In the genomic region with DNA sequence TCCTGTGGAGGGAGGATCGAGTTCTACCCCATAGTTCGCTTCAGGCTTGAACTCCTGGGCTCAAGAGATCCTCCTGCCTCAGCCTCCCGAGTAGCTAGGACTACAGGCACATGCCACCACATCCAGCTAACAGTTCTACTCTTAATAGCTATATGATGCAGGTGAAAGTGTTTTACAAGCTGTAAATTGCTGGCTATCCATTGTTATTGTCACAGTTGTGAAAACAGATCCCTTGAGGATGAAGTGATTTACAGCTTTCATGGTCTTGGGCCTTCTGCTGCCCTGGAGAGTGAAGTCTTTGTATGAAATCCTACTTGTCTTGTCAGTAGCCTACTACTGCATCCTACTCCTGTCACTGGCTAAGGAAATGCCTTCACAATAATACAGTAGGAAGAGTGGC, we compare ENCODE assay signal across 25 cellular contexts. TPM values are rescaled to one million over a fixed set of nuclear protein-coding genes. Genes with fewer than 3 reads are reported as not detected.
DNase-seq lines count a peak whose midpoint lies in the region; ATAC-seq and TF ChIP-seq lines count a peak whose summit lies in the region.
"Had no signal": no experiment of that assay in that cellular context is flagged by ENCODE, and none has a peak within 500 bp of the region (broad histone marks: within the 10 kb centered on the region; RNA-seq: fewer than 3 reads in every experiment).

No MANE protein-coding gene starts in this region.

- H3K9me3 Mint-ChIP-seq in activated T-cell treated with anti-CD3 and anti-CD28 coated beads, Interleukin-2, amount 50 U/mL, for 72 hours, result no peaks in the 10 kb centered on the region
- H3K9me3 Mint-ChIP-seq: activated CD4-positive, alpha-beta T cell treated with anti-CD3 and anti-CD28 coated beads, Interleukin-2, amount 10 ng/mL, durations not matched to agents 24 days and 14 days; activated naive CD4-positive, alpha-beta T cell treated with anti-CD3 and anti-CD28 coated beads, Interleukin-2, amount 50 U/mL, for 72 hours; activated T-helper 1 cell treated with anti-CD3 and anti-CD28 coated beads, Interleukin-12 subunit alpha, Interleukin-12 subunit beta, Interleukin-2, Interleukin-4 antibody, amounts not matched to agents 30 ng/mL and 10 ng/mL and 1 ng/mL, durations not matched to agents 14 hours and 24 hours and 36 hours; CD4-positive, CD25-positive, alpha-beta regulatory T cell; memory B cell; naive B cell; T-helper 1 cell treated with Interleukin-12 subunit alpha and Interleukin-12 subunit beta and Interleukin-4 antibody, amounts not matched to agents 30 μg/mL and 1 μg/mL, for 36 hours had no signal

- no peak overlapping the region for H3K9ac ChIP-seq in PC-3 (ENCODE audit: low read length)

- H3K27me3 ChIP-seq in PC-3 (ENCODE audit: low read length) (no peaks in the 10 kb centered on the region), breast epithelium (no peaks in the 10 kb centered on the region), uterus (no peaks in the 10 kb centered on the region)
- H3K27me3 ChIP-seq: pancreas had no signal

- CTCF ChIA-PET in PC-3 (lab: Charles Lee), result no interaction called here

- H3K27ac Mint-ChIP-seq in activated T-cell treated with anti-CD3 and anti-CD28 coated beads, Interleukin-2, amount 50 U/mL, for 72 hours, result no peak overlapping the region
- H3K27ac Mint-ChIP-seq: activated CD4-positive, alpha-beta T cell treated with anti-CD3 and anti-CD28 coated beads, Interleukin-2, amount 10 ng/mL, durations not matched to agents 24 days and 14 days; activated CD8-positive, alpha-beta memory T cell treated with anti-CD3 and anti-CD28 coated beads, Interleukin-2, amount 10 ng/mL, durations not matched to agents 7 days and 5 days; activated naive CD4-positive, alpha-beta T cell treated with anti-CD3 and anti-CD28 coated beads, Interleukin-2, amount 50 U/mL, for 72 hours; activated T-helper 1 cell treated with anti-CD3 and anti-CD28 coated beads, Interleukin-12 subunit alpha, Interleukin-12 subunit beta, Interleukin-2, Interleukin-4 antibody, amounts not matched to agents 30 ng/mL and 10 ng/mL and 1 ng/mL, durations not matched to agents 14 hours and 24 hours and 36 hours; memory B cell; naive B cell; T-helper 1 cell treated with Interleukin-12 subunit alpha and Interleukin-12 subunit beta and Interleukin-4 antibody, amounts not matched to agents 30 μg/mL and 1 μg/mL, for 36 hours had no signal

- peak overlapping the region; percentile 36; the same call in 1 of the 2 replicates for H3K27ac ChIP-seq in PC-3 (ENCODE audit: low read length)
- peak overlapping the region; percentile 48 to 64 for H3K27ac ChIP-seq in breast epithelium
- H3K27ac ChIP-seq in uterus, result peak overlapping the region; percentile 64 to 67
- H3K27ac ChIP-seq: pancreas, VCaP had no signal

- ATAC-seq in PC-3 (no peak), mucosa of descending colon (peak; percentile 59), HG03460 (IDR thresholded peaks at IDR 0.05; ENCODE audit: unreplicated experiment) (no peak)
- no peak for ATAC-seq in activated T-cell treated with anti-CD3 and anti-CD28 coated beads, Interleukin-2, amount 50 U/mL, for 72 hours (replicated peaks in 1 of 2)
- ATAC-seq: activated CD8-positive, alpha-beta memory T cell treated with anti-CD3 and anti-CD28 coated beads, Interleukin-2, amount 10 ng/mL, durations not matched to agents 7 days and 5 days; activated naive CD4-positive, alpha-beta T cell treated with anti-CD3 and anti-CD28 coated beads, Interleukin-2, amount 50 U/mL, for 72 hours; pancreas; right cardiac atrium had no signal

- no peaks in the 10 kb centered on the region for H3K27me3 Mint-ChIP-seq in activated T-cell treated with anti-CD3 and anti-CD28 coated beads, Interleukin-2, amount 50 U/mL, for 72 hours (ENCODE audit: low read depth)
- H3K27me3 Mint-ChIP-seq: activated CD4-positive, alpha-beta T cell treated with anti-CD3 and anti-CD28 coated beads, Interleukin-2, amount 10 ng/mL, durations not matched to agents 24 days and 14 days; activated CD8-positive, alpha-beta memory T cell treated with anti-CD3 and anti-CD28 coated beads, Interleukin-2, amount 10 ng/mL, durations not matched to agents 7 days and 5 days; CD4-positive, CD25-positive, alpha-beta regulatory T cell; memory B cell; naive B cell had no signal

- no peak overlapping the region for H2AFZ ChIP-seq in PC-3 (ENCODE audit: low read length)

- H3K9me3 ChIP-seq in PC-3 (ENCODE audit: low read length) (no peaks in the 10 kb centered on the region), breast epithelium (no peaks in the 10 kb centered on the region), mucosa of descending colon (no peaks in the 10 kb centered on the region), uterus (no peaks in the 10 kb centered on the region)
- H3K9me3 ChIP-seq: pancreas had no signal

- POLR2A ChIA-PET in PC-3 (lab: Charles Lee; ENCODE audit: unreplicated experiment), result no interaction called here

- H3K9me2 ChIP-seq in PC-3 (replicated peaks; ENCODE audit: low read length), result no peaks in the 10 kb centered on the region

- H3K4me3 ChIP-seq in PC-3 (ENCODE audit: low read length) (no peak overlapping the region), breast epithelium (no peak overlapping the region), mucosa of descending colon (no peak overlapping the region), uterus (no peak overlapping the region)
- H3K4me3 ChIP-seq: pancreas had no signal

- no peaks in the 10 kb centered on the region for H4K20me1 ChIP-seq in PC-3 (ENCODE audit: low read length)

- H3K36me3 ChIP-seq in PC-3 (ENCODE audit: low read depth, low read length) (peaks cover 32% of the 10 kb centered on the region), breast epithelium (no peaks in the 10 kb centered on the region), mucosa of descending colon (ENCODE audit: low read depth) (no peaks in the 10 kb centered on the region), uterus (no peaks in the 10 kb centered on the region)

- no peaks in the 10 kb centered on the region for H3F3A ChIP-seq in PC-3 (ENCODE audit: low read length, unreplicated experiment)

- no peak overlapping the region for H3K4me3 Mint-ChIP-seq in activated T-cell treated with anti-CD3 and anti-CD28 coated beads, Interleukin-2, amount 50 U/mL, for 72 hours
- H3K4me3 Mint-ChIP-seq: activated CD4-positive, alpha-beta T cell treated with anti-CD3 and anti-CD28 coated beads, Interleukin-2, amount 10 ng/mL, durations not matched to agents 24 days and 14 days; activated CD8-positive, alpha-beta memory T cell treated with anti-CD3 and anti-CD28 coated beads, Interleukin-2, amount 10 ng/mL, durations not matched to agents 7 days and 5 days; activated T-helper 1 cell treated with anti-CD3 and anti-CD28 coated beads, Interleukin-12 subunit alpha, Interleukin-12 subunit beta, Interleukin-2, Interleukin-4 antibody, amounts not matched to agents 30 ng/mL and 10 ng/mL and 1 ng/mL, durations not matched to agents 14 hours and 24 hours and 36 hours; CD4-positive, CD25-positive, alpha-beta regulatory T cell; memory B cell; naive B cell; T-helper 1 cell treated with Interleukin-12 subunit alpha and Interleukin-12 subunit beta and Interleukin-4 antibody, amounts not matched to agents 30 μg/mL and 1 μg/mL, for 36 hours had no signal

- DNase-seq in PC-3, result no peak
- DNase-seq in breast epithelium (ENCODE audit: low spot score in 2 of 2), result no peak
- no peak for DNase-seq in mucosa of descending colon
- no peak for DNase-seq in uterus
- no peak for DNase-seq in activated T-cell treated with anti-CD3 and anti-CD28 coated beads, Interleukin-2, amount 50 U/mL, for 72 hours
- no peak for DNase-seq in NCI-H2227 (lab: John Stamatoyannopoulos, UW; ENCODE audit: unreplicated experiment)
- DNase-seq: activated CD4-positive, alpha-beta T cell treated with anti-CD3 and anti-CD28 coated beads, Interleukin-2, amount 10 ng/mL, durations not matched to agents 24 days and 14 days; activated CD8-positive, alpha-beta memory T cell treated with anti-CD3 and anti-CD28 coated beads, Interleukin-2, amount 10 ng/mL, durations not matched to agents 7 days and 5 days; CD4-positive, CD25-positive, alpha-beta regulatory T cell; H7; Kasumi-1; kidney glomerular epithelial cell; naive B cell; NCI-H1105; NCI-H2029 treated with DMSO at 0.1 percent for 48 hours; pancreas; right cardiac atrium; SIG-M5; stimulated activated CD8-positive, alpha-beta memory T cell treated with anti-CD3 and anti-CD28 coated beads, Interleukin-4, amount 100 ng/mL, for 48 hours had no signal

- BruUV-seq in PC-3 (replicated peaks; lab: Mats Ljungman, UMichigan), result no TSS peak

- H3K36me3 Mint-ChIP-seq in activated T-cell treated with anti-CD3 and anti-CD28 coated beads, Interleukin-2, amount 50 U/mL, for 72 hours (ENCODE audit: insufficient read depth in 2 of 2), result peaks cover 1 to 12% of the 10 kb centered on the region in 2 donors
- H3K36me3 Mint-ChIP-seq: naive B cell had no signal

- H3K79me2 ChIP-seq in PC-3 (ENCODE audit: low read length), result no peaks in the 10 kb centered on the region

- peak overlapping the region; percentile 64; the same call in 1 of the 2 replicates for H3K4me2 ChIP-seq in PC-3 (ENCODE audit: low read length)

- intact Hi-C loops in PC-3 (cut with micrococcal nuclease), result no loop called here
- intact Hi-C loops in breast epithelium (cut with DNase I; ENCODE audit: low total_unique reads), result no loop called here
- intact Hi-C loops in mucosa of descending colon (cut with DNase I, micrococcal nuclease), result no loop called here
- intact Hi-C loops in uterus (cut with DNase I; ENCODE audit: low total_unique reads), result no loop called here

- H3K4me1 Mint-ChIP-seq in activated T-cell treated with anti-CD3 and anti-CD28 coated beads, Interleukin-2, amount 50 U/mL, for 72 hours (ENCODE audit: low read depth), result peaks cover 14% of the 10 kb centered on the region
- H3K4me1 Mint-ChIP-seq: activated CD8-positive, alpha-beta memory T cell treated with anti-CD3 and anti-CD28 coated beads, Interleukin-2, amount 10 ng/mL, durations not matched to agents 7 days and 5 days; memory B cell; naive B cell had no signal

- TF ChIP-seq POLR2A in breast epithelium (IDR thresholded peaks at IDR 0.05) (no peak), uterus (IDR thresholded peaks at IDR 0.05) (no peak)

- no peak for TF ChIP-seq CTCF in PC-3 (conservative IDR thresholded peaks at IDR 0.05; ENCODE audit: low read depth, low read length)
- no peak for TF ChIP-seq CTCF in breast epithelium (IDR thresholded peaks at IDR 0.05)
- TF ChIP-seq CTCF in mucosa of descending colon (IDR thresholded peaks at IDR 0.05), result no peak
- TF ChIP-seq CTCF in uterus (IDR thresholded peaks at IDR 0.05), result no peak

- H3K4me1 ChIP-seq in PC-3 (ENCODE audit: insufficient read depth, low read length), result peaks cover 20% of the 10 kb centered on the region
- peaks cover 0 to 13% of the 10 kb centered on the region in 2 donors for H3K4me1 ChIP-seq in breast epithelium
- H3K4me1 ChIP-seq in mucosa of descending colon (ENCODE audit: low read depth), result no peaks in the 10 kb centered on the region
- H3K4me1 ChIP-seq in uterus, result peaks cover 0 to 39% of the 10 kb centered on the region in 2 donors
- H3K4me1 ChIP-seq: pancreas had no signal

RNA-seq across cellular contexts. Expression of gene GRAMD2B, which starts 48.0 kb away (rescaled TPM):
- total RNA-seq in PC-3 (2014; rRNA removed) (33.6 and 38.8 TPM in 2 replicates), breast epithelium (100 to 1,000 TPM in 2 of 3 donors, 10 to 100 TPM in 1; 38.1 to 206 (median 103) TPM), mucosa of descending colon (10 to 100 TPM; 44.8 to 83.3 (median 55.6) TPM), uterus (10 to 100 TPM; 34.0 to 91.5 (median 58.8) TPM)
- 10 to 100 TPM; 12.7 to 15.7 TPM for total RNA-seq in activated T-cell treated with anti-CD3 and anti-CD28 coated beads, Interleukin-2, amount 50 U/mL, for 72 hours
